8 cellular contexts compared by ENCODE assay signal in genomic region chr3:19946291-19946831, GRCh38. TPM values are rescaled to one million over a fixed set of nuclear protein-coding genes. Genes with fewer than 3 reads are reported as not detected.
DNase-seq lines count a peak whose midpoint lies in the region; ATAC-seq and TF ChIP-seq lines count a peak whose summit lies in the region.

No MANE protein-coding gene starts in this region.

- peaks cover 7 to 22% (median 11%) of the 10 kb centered on the region in 11 experiments for H3K36me3 ChIP-seq in BLaER1 treated with 17β-estradiol and CSF1 and Interleukin-3, amounts not matched to agents 10 nM and 100 nM
- H3K36me3 ChIP-seq in iPS-18a (ENCODE audit: control insufficient read depth, low read depth, low read length) (peaks cover 9% of the 10 kb centered on the region), stomach (peaks cover 0 to 11% (median 8%) of the 10 kb centered on the region in 4 donors)

- intact Hi-C loops in stomach (cut with DNase I; ENCODE audit: low total_unique reads) (loop anchor here (10.0 kb wide), 1 partner anchor 52 kb away; no protein-coding TSS in a partner anchor), posterior vena cava (cut with DNase I) (no loop called here)

- TF ChIP-seq POLR2A in stomach (IDR thresholded peaks at IDR 0.05) = no peak

- H3K4me3 ChIP-seq in BLaER1 treated with 17β-estradiol and CSF1 and Interleukin-3, amounts not matched to agents 10 nM and 100 nM = peak overlapping the region; percentile 95 to 100 (median 98)
- H3K4me3 ChIP-seq in iPS-18a (ENCODE audit: low read length) = peak overlapping the region; percentile 88
- peak overlapping the region; percentile 89 to 98 (median 96) for H3K4me3 ChIP-seq in stomach

- H3K27ac ChIP-seq in BLaER1 treated with 17β-estradiol and CSF1 and Interleukin-3, amounts not matched to agents 10 nM and 100 nM = peak overlapping the region; percentile 83 to 99 (median 91)
- peak overlapping the region; percentile 93 for H3K27ac ChIP-seq in iPS-18a (ENCODE audit: low read length)
- H3K27ac ChIP-seq in stomach = peak overlapping the region; percentile 98 to 100 (median 99)

- DNase-seq in HS-27A (ENCODE audit: low read depth) (peak; percentile 19), stomach (no peak), GM13976 (ENCODE audit: low spot score) (no peak), posterior vena cava (ENCODE audit: low spot score) (no peak)
- no peak for DNase-seq in activated naive CD8-positive, alpha-beta T cell treated with anti-CD3 and anti-CD28 coated beads, Interleukin-2, amount 50 U/mL, for 24 hours

- TF ChIP-seq CTCF in stomach (IDR thresholded peaks at IDR 0.05) (no peak), GM13976 (IDR thresholded peaks at IDR 0.05; ENCODE audit: borderline replicate concordance, control extremely low read depth, extremely low read depth, insufficient read depth, missing control alignments) (no peak)

- WGBS in stomach, 5 donors = 12 to 33% (median 17%) methylated on average over 16 to 17 of the region's 17 CpGs

- H3K9me3 Mint-ChIP-seq in activated naive CD8-positive, alpha-beta T cell treated with anti-CD3 and anti-CD28 coated beads, Interleukin-2, amount 50 U/mL, for 24 hours = no peaks in the 10 kb centered on the region

- ATAC-seq in GM19452 (IDR thresholded peaks at IDR 0.05; ENCODE audit: unreplicated experiment) = peak; percentile 5
- ATAC-seq in activated naive CD8-positive, alpha-beta T cell treated with anti-CD3 and anti-CD28 coated beads, Interleukin-2, amount 50 U/mL, for 24 hours = no peak

- peaks cover 48% of the 10 kb centered on the region for H3K4me1 Mint-ChIP-seq in activated naive CD8-positive, alpha-beta T cell treated with anti-CD3 and anti-CD28 coated beads, Interleukin-2, amount 50 U/mL, for 24 hours

- H3K4me1 ChIP-seq in BLaER1 treated with 17β-estradiol and CSF1 and Interleukin-3, amounts not matched to agents 10 nM and 100 nM = peaks cover 15 to 41% (median 25%) of the 10 kb centered on the region in 10 experiments
- H3K4me1 ChIP-seq in iPS-18a (ENCODE audit: control insufficient read depth, low read depth, low read length) (peaks cover 18% of the 10 kb centered on the region), stomach (peaks cover 23 to 42% (median 35%) of the 10 kb centered on the region in 4 donors)

- peak overlapping the region; percentile 97 for H3K4me3 Mint-ChIP-seq in activated naive CD8-positive, alpha-beta T cell treated with anti-CD3 and anti-CD28 coated beads, Interleukin-2, amount 50 U/mL, for 24 hours

- H3K9me3 ChIP-seq in BLaER1 treated with 17β-estradiol and CSF1 and Interleukin-3, amounts not matched to agents 10 nM and 100 nM (replicated peaks in 1 of 11) = peaks cover 0 to 3% (median 0%) of the 10 kb centered on the region in 11 experiments; a peak in 2 of 22 replicates
- H3K9me3 ChIP-seq in iPS-18a (ENCODE audit: control insufficient read depth, low read depth, low read length) (no peaks in the 10 kb centered on the region), stomach (no peaks in the 10 kb centered on the region)

- peak overlapping the region; percentile 88 to 99 (median 91) for H3K9ac ChIP-seq in BLaER1 treated with 17β-estradiol and CSF1 and Interleukin-3, amounts not matched to agents 10 nM and 100 nM
- peak overlapping the region; percentile 89 for H3K9ac ChIP-seq in iPS-18a (ENCODE audit: low read length)

- H3K4me2 ChIP-seq in BLaER1 treated with 17β-estradiol and CSF1 and Interleukin-3, amounts not matched to agents 10 nM and 100 nM = peak overlapping the region; percentile 59 to 88 (median 79)

- H3K36me3 Mint-ChIP-seq in activated naive CD8-positive, alpha-beta T cell treated with anti-CD3 and anti-CD28 coated beads, Interleukin-2, amount 50 U/mL, for 24 hours (ENCODE audit: low read depth) = peaks cover 13% of the 10 kb centered on the region

- H3K27me3 ChIP-seq in BLaER1 treated with 17β-estradiol and CSF1 and Interleukin-3, amounts not matched to agents 10 nM and 100 nM = no peaks in the 10 kb centered on the region
- H3K27me3 ChIP-seq in iPS-18a (ENCODE audit: control insufficient read depth, insufficient read depth, low read length) (no peaks in the 10 kb centered on the region), stomach (no peaks in the 10 kb centered on the region)

- peaks cover 10 to 40% (median 29%) of the 10 kb centered on the region in 11 experiments; a peak in 18 of 22 replicates for H4K20me1 ChIP-seq in BLaER1 treated with 17β-estradiol and CSF1 and Interleukin-3, amounts not matched to agents 10 nM and 100 nM

- H3K27ac Mint-ChIP-seq in activated naive CD8-positive, alpha-beta T cell treated with anti-CD3 and anti-CD28 coated beads, Interleukin-2, amount 50 U/mL, for 24 hours = peak overlapping the region; percentile 98

- in situ Hi-C loops in GM13976 (cut with MboI; ENCODE audit: low sequenced_read_pairs, unreplicated experiment) = no loop called here

- TF ChIP-seq EP300 in stomach (IDR thresholded peaks at IDR 0.05) = no peak

- H3K27me3 Mint-ChIP-seq in activated naive CD8-positive, alpha-beta T cell treated with anti-CD3 and anti-CD28 coated beads, Interleukin-2, amount 50 U/mL, for 24 hours = peaks cover 2% of the 10 kb centered on the region

RNA-seq across cellular contexts. Expression of gene RAB5A, which starts 0.5 kb away (rescaled TPM):
- total RNA-seq in stomach (100 to 1,000 TPM in 1 of 5 donors, 10 to 100 TPM in 3, 1 to 10 TPM in 1; 9.3 to 163 (median 47.1) TPM), posterior vena cava (10 to 100 TPM; 52.8 to 72.2 TPM)
- 10 to 100 TPM; 27.0 to 52.2 (median 31.4) TPM for polyA plus RNA-seq in stomach

RNA-seq across cellular contexts. Expression of gene EFHB, which starts 12.3 kb away (rescaled TPM):
- total RNA-seq in stomach = not detected
- 1 to 10 TPM in 1 of 3 donors, under 1 TPM in 1, not detected in 1; 0.83 to 1.7 TPM for polyA plus RNA-seq in stomach
- 1 to 10 TPM in 1 of 2 donors, under 1 TPM in 1; 0.90 to 1.1 TPM for total RNA-seq in posterior vena cava
